2 cellular contexts compared by ENCODE assay signal in genomic region chr1:230385173-230385480, GRCh38.
TF ChIP-seq lines count a peak whose summit lies in the region.

No MANE protein-coding gene starts in this region.

TF ChIP-seq in GM23338, 12 proteins besides CTCF, POLR2A, EP300 and RAD21 (continued from another document):
- TF ChIP-seq REST (IDR thresholded peaks at IDR 0.05; ENCODE audit: unreplicated experiment) (no peak), JUNB (IDR thresholded peaks at IDR 0.05; ENCODE audit: unreplicated experiment) (no peak), CREB1 (CRISPR knock-in tag; IDR thresholded peaks at IDR 0.05; ENCODE audit: low read depth) (no peak), ZNF114 (CRISPR knock-in tag; IDR thresholded peaks at IDR 0.05) (no peak), ZNF462 (CRISPR knock-in tag; IDR thresholded peaks at IDR 0.05) (no peak), EZH2 (IDR thresholded peaks at IDR 0.05; ENCODE audit: low read depth, unreplicated experiment) (no peak), STAT1 (IDR thresholded peaks at IDR 0.05; ENCODE audit: unreplicated experiment) (no peak)
- TF ChIP-seq, protein P1, sequence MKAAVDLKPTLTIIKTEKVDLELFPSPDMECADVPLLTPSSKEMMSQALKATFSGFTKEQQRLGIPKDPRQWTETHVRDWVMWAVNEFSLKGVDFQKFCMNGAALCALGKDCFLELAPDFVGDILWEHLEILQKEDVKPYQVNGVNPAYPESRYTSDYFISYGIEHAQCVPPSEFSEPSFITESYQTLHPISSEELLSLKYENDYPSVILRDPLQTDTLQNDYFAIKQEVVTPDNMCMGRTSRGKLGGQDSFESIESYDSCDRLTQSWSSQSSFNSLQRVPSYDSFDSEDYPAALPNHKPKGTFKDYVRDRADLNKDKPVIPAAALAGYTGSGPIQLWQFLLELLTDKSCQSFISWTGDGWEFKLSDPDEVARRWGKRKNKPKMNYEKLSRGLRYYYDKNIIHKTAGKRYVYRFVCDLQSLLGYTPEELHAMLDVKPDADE (IDR thresholded peaks at IDR 0.05) = no peak
TF ChIP-seq in GM23338: peak in this region for 0.

TF ChIP-seq in H1, 55 proteins besides CTCF, POLR2A, EP300 and RAD21 (continued from another document):
- TF ChIP-seq CHD2 (IDR thresholded peaks at IDR 0.05; ENCODE audit: low read length) (no peak), EGR1 (IDR thresholded peaks at IDR 0.05; ENCODE audit: borderline replicate concordance, low read depth, low read length) (no peak), POU5F1 (IDR thresholded peaks at IDR 0.05; ENCODE audit: low read depth, low read length) (no peak), JUND (IDR thresholded peaks at IDR 0.05; ENCODE audit: low read length) (no peak), RFX5 (IDR thresholded peaks at IDR 0.05; ENCODE audit: borderline replicate concordance, low read depth, low read length) (no peak), SUZ12 (IDR thresholded peaks at IDR 0.05; ENCODE audit: low read length) (no peak), TAF1 (IDR thresholded peaks at IDR 0.05; ENCODE audit: low read depth, low read length) (no peak), BRCA1 (IDR thresholded peaks at IDR 0.05; ENCODE audit: low read depth, low read length) (no peak)
- TF ChIP-seq, protein P2, sequence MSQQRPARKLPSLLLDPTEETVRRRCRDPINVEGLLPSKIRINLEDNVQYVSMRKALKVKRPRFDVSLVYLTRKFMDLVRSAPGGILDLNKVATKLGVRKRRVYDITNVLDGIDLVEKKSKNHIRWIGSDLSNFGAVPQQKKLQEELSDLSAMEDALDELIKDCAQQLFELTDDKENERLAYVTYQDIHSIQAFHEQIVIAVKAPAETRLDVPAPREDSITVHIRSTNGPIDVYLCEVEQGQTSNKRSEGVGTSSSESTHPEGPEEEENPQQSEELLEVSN (IDR thresholded peaks at IDR 0.05) = no peak
